Comparison of ENCODE assay signal across 8 cellular contexts in the genomic region with DNA sequence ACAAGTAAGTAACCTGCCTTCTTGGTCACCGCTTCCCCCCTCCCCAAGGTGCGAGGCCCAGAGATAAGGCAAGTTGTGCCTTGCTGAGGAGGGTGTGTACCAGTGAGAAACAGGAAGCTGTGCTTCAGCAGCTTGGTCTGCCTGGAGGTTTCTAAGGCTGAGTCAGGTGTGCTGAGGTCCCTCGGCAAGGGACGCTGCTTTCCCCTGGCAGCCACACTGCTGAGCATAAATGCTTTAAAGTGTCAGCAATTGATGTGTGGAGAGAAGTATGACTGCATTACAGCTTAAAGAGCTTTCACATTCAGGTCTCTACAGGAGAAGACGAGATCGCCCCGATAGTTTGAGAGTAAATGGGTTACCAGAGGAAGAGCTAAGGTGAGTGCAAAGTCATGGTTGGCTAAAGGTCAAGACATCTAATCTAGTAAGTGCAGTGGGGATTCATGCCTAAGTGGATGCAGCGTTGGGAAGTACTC.
DNase-seq lines count a peak whose midpoint lies in the region; ATAC-seq, FAIRE-seq and TF ChIP-seq lines count a peak whose summit lies in the region.

No MANE protein-coding gene starts in this region.

- no peaks in the 10 kb centered on the region for H3K9me3 ChIP-seq in A549

- H3K27ac ChIP-seq in A549: peak overlapping the region; percentile 65 to 83

- H3K27ac Mint-ChIP-seq in activated T-cell treated with anti-CD3 and anti-CD28 coated beads, Interleukin-2, amount 50 U/mL, for 24 hours: peak overlapping the region; percentile 93

- POLR2A ChIA-PET in A549 (lab: Yijun Ruan, JAX): interaction anchor here (0.9 to 1.2 kb wide), 3 partner anchors 11 to 87 kb away, joined by 3 to 4 read pairs (median 3); no protein-coding TSS in a partner anchor

- no peak for TF ChIP-seq RAD21 in A549 (conservative IDR thresholded peaks at IDR 0.05 in 1 of 2, IDR thresholded peaks at IDR 0.05 in 1 of 2)

- peak in 1 of 2 experiments; percentile 56 for DNase-seq in A549 (ENCODE audit: low read depth in 1 of 2, low spot score in 1 of 2)
- DNase-seq in NOMO-1 treated with dmso at 0.1 percent for 144 hours (lab: John Stamatoyannopoulos, UW; ENCODE audit: unreplicated experiment): peak; percentile 15
- DNase-seq in activated T-cell treated with anti-CD3 and anti-CD28 coated beads, Interleukin-2, amount 50 U/mL, for 24 hours: peak; percentile 75
- no peak for DNase-seq in left cardiac atrium
- peak; percentile 49 to 55 for DNase-seq in stimulated activated CD4-positive, alpha-beta T cell treated with anti-CD3 and anti-CD28 coated beads, Interleukin-12 subunit alpha, Interleukin-12 subunit beta, amount 100 ng/mL, for 24 hours (ENCODE audit: low read depth in 2 of 2)
- DNase-seq in NCI-H1930 (lab: John Stamatoyannopoulos, UW): no peak

- H3K4me3 Mint-ChIP-seq in activated T-cell treated with anti-CD3 and anti-CD28 coated beads, Interleukin-2, amount 50 U/mL, for 24 hours: peak overlapping the region; percentile 73

- peak overlapping the region; percentile 12; the same call in 1 of the 3 replicates for H3K4me3 ChIP-seq in A549

- no peaks in the 10 kb centered on the region for H3K9me3 Mint-ChIP-seq in activated T-cell treated with anti-CD3 and anti-CD28 coated beads, Interleukin-2, amount 50 U/mL, for 24 hours

- H3K27me3 Mint-ChIP-seq in activated T-cell treated with anti-CD3 and anti-CD28 coated beads, Interleukin-2, amount 50 U/mL, for 24 hours: no peaks in the 10 kb centered on the region

- H3K4me2 ChIP-seq in A549: peak overlapping the region; percentile 80

- ATAC-seq in A549 (peak; percentile 92 to 96), GM19035 (IDR thresholded peaks at IDR 0.05; ENCODE audit: unreplicated experiment) (peak; percentile 100), HG03159 (IDR thresholded peaks at IDR 0.05; ENCODE audit: unreplicated experiment) (peak; percentile 99), left cardiac atrium (peak; percentile 67 to 70)

- 10% methylated on average over 8 of the region's 8 CpGs for WGBS in A549 (ENCODE audit: missing lambda C conversion rate)

- H3K4me1 ChIP-seq in A549: peaks cover 58% of the 10 kb centered on the region

- H3K36me3 Mint-ChIP-seq in activated T-cell treated with anti-CD3 and anti-CD28 coated beads, Interleukin-2, amount 50 U/mL, for 24 hours (ENCODE audit: low read depth): no peaks in the 10 kb centered on the region

- TF ChIP-seq EP300 in A549 (IDR thresholded peaks at IDR 0.05): no peak

- intact Hi-C loops in left cardiac atrium (cut with DNase I): no loop called here

- no peak for TF ChIP-seq POLR2A in A549 (IDR thresholded peaks at IDR 0.05; ENCODE audit: low read length)

- no peak for TF ChIP-seq CTCF in A549 (IDR thresholded peaks at IDR 0.05)

- CTCF ChIA-PET in A549 (lab: Yijun Ruan, JAX): interaction anchor here (0.5 to 8.8 kb wide), 6 partner anchors 9 to 304 kb away, joined by 3 to 107 read pairs (median 3); no protein-coding TSS in a partner anchor

- no peak for FAIRE-seq in A549 (lab: Jason Lieb, UNC)

- peaks cover 89% of the 10 kb centered on the region for H3K4me1 Mint-ChIP-seq in activated T-cell treated with anti-CD3 and anti-CD28 coated beads, Interleukin-2, amount 50 U/mL, for 24 hours (ENCODE audit: low read depth)

TF ChIP-seq in A549, 52 proteins besides CTCF, POLR2A, EP300 and RAD21:
- TF ChIP-seq MYC (IDR thresholded peaks at IDR 0.05; ENCODE audit: borderline replicate concordance, low read length) (no peak), EHF (CRISPR knock-in tag; IDR thresholded peaks at IDR 0.05) (no peak), MAFK (IDR thresholded peaks at IDR 0.05; ENCODE audit: partially characterized antibody) (peak; percentile 26), FOSB (CRISPR knock-in tag; IDR thresholded peaks at IDR 0.05) (no peak), GATA3 (IDR thresholded peaks at IDR 0.05; ENCODE audit: borderline replicate concordance) (no peak)
- TF ChIP-seq, protein P1, sequence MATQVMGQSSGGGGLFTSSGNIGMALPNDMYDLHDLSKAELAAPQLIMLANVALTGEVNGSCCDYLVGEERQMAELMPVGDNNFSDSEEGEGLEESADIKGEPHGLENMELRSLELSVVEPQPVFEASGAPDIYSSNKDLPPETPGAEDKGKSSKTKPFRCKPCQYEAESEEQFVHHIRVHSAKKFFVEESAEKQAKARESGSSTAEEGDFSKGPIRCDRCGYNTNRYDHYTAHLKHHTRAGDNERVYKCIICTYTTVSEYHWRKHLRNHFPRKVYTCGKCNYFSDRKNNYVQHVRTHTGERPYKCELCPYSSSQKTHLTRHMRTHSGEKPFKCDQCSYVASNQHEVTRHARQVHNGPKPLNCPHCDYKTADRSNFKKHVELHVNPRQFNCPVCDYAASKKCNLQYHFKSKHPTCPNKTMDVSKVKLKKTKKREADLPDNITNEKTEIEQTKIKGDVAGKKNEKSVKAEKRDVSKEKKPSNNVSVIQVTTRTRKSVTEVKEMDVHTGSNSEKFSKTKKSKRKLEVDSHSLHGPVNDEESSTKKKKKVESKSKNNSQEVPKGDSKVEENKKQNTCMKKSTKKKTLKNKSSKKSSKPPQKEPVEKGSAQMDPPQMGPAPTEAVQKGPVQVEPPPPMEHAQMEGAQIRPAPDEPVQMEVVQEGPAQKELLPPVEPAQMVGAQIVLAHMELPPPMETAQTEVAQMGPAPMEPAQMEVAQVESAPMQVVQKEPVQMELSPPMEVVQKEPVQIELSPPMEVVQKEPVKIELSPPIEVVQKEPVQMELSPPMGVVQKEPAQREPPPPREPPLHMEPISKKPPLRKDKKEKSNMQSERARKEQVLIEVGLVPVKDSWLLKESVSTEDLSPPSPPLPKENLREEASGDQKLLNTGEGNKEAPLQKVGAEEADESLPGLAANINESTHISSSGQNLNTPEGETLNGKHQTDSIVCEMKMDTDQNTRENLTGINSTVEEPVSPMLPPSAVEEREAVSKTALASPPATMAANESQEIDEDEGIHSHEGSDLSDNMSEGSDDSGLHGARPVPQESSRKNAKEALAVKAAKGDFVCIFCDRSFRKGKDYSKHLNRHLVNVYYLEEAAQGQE (IDR thresholded peaks at IDR 0.05): no peak
- TF ChIP-seq, protein P2, sequence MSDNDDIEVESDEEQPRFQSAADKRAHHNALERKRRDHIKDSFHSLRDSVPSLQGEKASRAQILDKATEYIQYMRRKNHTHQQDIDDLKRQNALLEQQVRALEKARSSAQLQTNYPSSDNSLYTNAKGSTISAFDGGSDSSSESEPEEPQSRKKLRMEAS (IDR thresholded peaks at IDR 0.05): peak; percentile 16; the same call in 1 of the 2 replicates

Comparison
In these comparisons a context has a peak if more than half of its experiments do, and no peak if none do; other contexts are left out.
1. DNase-seq: peak in NOMO-1 treated with dmso at 0.1 percent for 144 hours (single experiment), activated T-cell treated with anti-CD3 and anti-CD28 coated beads, Interleukin-2, amount 50 U/mL, for 24 hours (single experiment) and stimulated activated CD4-positive, alpha-beta T cell treated with anti-CD3 and anti-CD28 coated beads, Interleukin-12 subunit alpha, Interleukin-12 subunit beta, amount 100 ng/mL, for 24 hours (2 of 2); none in left cardiac atrium (single experiment) and NCI-H1930 (0 of 2).
2. Peak in every context shown above with its lines, with median percentiles within 50 percentile points of each other: ATAC-seq.